In the genomic region with DNA sequence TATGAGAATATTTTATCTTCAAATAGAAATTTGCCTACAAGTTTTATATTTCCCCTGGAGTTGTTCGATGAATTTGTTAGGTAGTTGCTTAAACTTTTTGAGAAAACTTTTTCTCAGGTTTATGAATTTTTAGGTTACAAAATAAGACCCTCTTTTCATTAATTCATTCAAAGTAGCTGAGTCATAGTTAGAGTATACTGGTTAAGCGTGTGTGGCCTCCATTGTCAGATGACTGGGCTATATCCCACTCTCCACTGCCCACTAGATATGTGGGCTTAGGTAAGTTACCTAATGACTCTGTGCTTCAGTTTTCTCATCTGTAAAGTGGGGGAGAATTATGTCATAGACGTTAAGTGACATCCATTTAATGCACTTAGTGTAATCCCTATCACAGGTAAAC, we compare ENCODE assay signal across 22 cellular contexts. TPM values are rescaled to one million over a fixed set of nuclear protein-coding genes. Genes with fewer than 3 reads are reported as not detected.
DNase-seq lines count a peak whose midpoint lies in the region; ATAC-seq, FAIRE-seq and TF ChIP-seq lines count a peak whose summit lies in the region.
"Had no signal": no experiment of that assay in that cellular context is flagged by ENCODE, and none has a peak within 500 bp of the region (broad histone marks: within the 10 kb centered on the region; RNA-seq: fewer than 3 reads in every experiment).

No MANE protein-coding gene starts in this region.

- H3K27me3 ChIP-seq in heart right ventricle: no peaks in the 10 kb centered on the region
- no peaks in the 10 kb centered on the region for H3K27me3 ChIP-seq in H1 (replicated peaks in 1 of 4; ENCODE audit: control insufficient read depth in 3 of 4, extremely low read depth in 1 of 4, insufficient read depth in 3 of 4, low read length in 3 of 4)
- H3K27me3 ChIP-seq in psoas muscle (ENCODE audit: insufficient read depth in 3 of 3, low read length in 2 of 3): no peaks in the 10 kb centered on the region

- H4K91ac ChIP-seq in H1 (replicated peaks; ENCODE audit: insufficient read length, low read length): no peak overlapping the region

- CTCF ChIA-PET in H1 (lab: Charles Lee; ENCODE audit: partially characterized antibody): interaction anchor here (0.9 to 1.3 kb wide), 2 partner anchors 32 to 34 kb away, joined by 3 to 6 read pairs; no protein-coding TSS in a partner anchor

- no peak for FAIRE-seq in H1 (lab: Jason Lieb, UNC)
- FAIRE-seq: D721Med, G401.6, GM12891, HepG2, HTR-8/SVneo had no signal

- H3K23ac ChIP-seq in H1 (ENCODE audit: insufficient read length): no peak overlapping the region

- no peak for TF ChIP-seq POLR2A in H1 (IDR thresholded peaks at IDR 0.05; ENCODE audit: control extremely low read depth in 1 of 2, low read depth in 2 of 2, low read length in 2 of 2)

- H3K36me3 Mint-ChIP-seq in activated CD4-positive, alpha-beta T cell treated with anti-CD3 and anti-CD28 coated beads, Interleukin-2, amount 10 ng/mL, durations not matched to agents 24 days and 14 days (ENCODE audit: low read depth): no peaks in the 10 kb centered on the region
- H3K36me3 Mint-ChIP-seq: CD14-positive monocyte; CD8-positive, alpha-beta T cell had no signal

- H3K79me1 ChIP-seq in H1 (ENCODE audit: low read depth, low read length): no peaks in the 10 kb centered on the region

- no peak overlapping the region for H4K8ac ChIP-seq in H1 (ENCODE audit: extremely low read depth, insufficient read depth, low read length)

- no peak overlapping the region for H2BK5ac ChIP-seq in H1 (ENCODE audit: low read depth, low read length)

- intact Hi-C loops in heart right ventricle (cut with DNase I): no loop called here
- intact Hi-C loops in cardiac septum (cut with DNase I): loop anchor here (2.0 kb wide), 1 partner anchor 52 kb away; a partner anchor contains a TSS
- intact Hi-C loops in psoas muscle (cut with DNase I): loop anchor here in 1 of 2 donors (5.0 kb wide), 1 partner anchor 35 kb away; no protein-coding TSS in a partner anchor
- intact Hi-C loops in activated CD4-positive, alpha-beta T cell treated with anti-CD3 and anti-CD28 coated beads, Interleukin-2, amount 10 ng/mL, durations not matched to agents 24 days and 14 days (cut with micrococcal nuclease): no loop called here

- no peak overlapping the region for H3K4me2 ChIP-seq in H1 (ENCODE audit: insufficient read depth in 1 of 2, low read depth in 2 of 2, low read length in 2 of 2)

- H3K4me1 ChIP-seq in heart right ventricle (peaks cover 0 to 24% (median 0%) of the 10 kb centered on the region in 9 donors), H1 (replicated peaks in 1 of 4; ENCODE audit: control insufficient read depth in 3 of 4, insufficient read depth in 4 of 4, low read length in 3 of 4) (no peaks in the 10 kb centered on the region), psoas muscle (peaks cover 27% of the 10 kb centered on the region)
- H3K4me1 ChIP-seq: HAP-1 had no signal

- POLR2A ChIA-PET in H1 (lab: Charles Lee; ENCODE audit: partially characterized antibody): no interaction called here

- no peak overlapping the region for H3K27ac Mint-ChIP-seq in activated CD4-positive, alpha-beta T cell treated with anti-CD3 and anti-CD28 coated beads, Interleukin-2, amount 10 ng/mL, durations not matched to agents 24 days and 14 days
- H3K27ac Mint-ChIP-seq: CD14-positive monocyte; CD8-positive, alpha-beta T cell had no signal

- no peak overlapping the region for H4K5ac ChIP-seq in H1 (ENCODE audit: insufficient read length, low read depth, low read length)

- no peak overlapping the region for H3K4ac ChIP-seq in H1 (replicated peaks; ENCODE audit: insufficient read length, low read depth, low read length)

- peaks cover 12% of the 10 kb centered on the region for H3K27me3 Mint-ChIP-seq in activated CD4-positive, alpha-beta T cell treated with anti-CD3 and anti-CD28 coated beads, Interleukin-2, amount 10 ng/mL, durations not matched to agents 24 days and 14 days

- TF ChIP-seq CTCF in heart right ventricle (IDR thresholded peaks at IDR 0.05) (no peak), H1 (IDR thresholded peaks at IDR 0.05; ENCODE audit: control extremely low read depth in 1 of 3, insufficient read depth in 1 of 3, low read depth in 1 of 3, low read length in 3 of 3) (no peak), psoas muscle (IDR thresholded peaks at IDR 0.05) (no peak)

- no peak overlapping the region for H2BK15ac ChIP-seq in H1 (ENCODE audit: low read length)

- ATAC-seq in heart right ventricle: peak in 2 of 8 donors; percentile 32 to 49
- peak in 3 of 4 donors; percentile 29 to 45 (median 39) for ATAC-seq in psoas muscle
- ATAC-seq in GM21360 (IDR thresholded peaks at IDR 0.05; ENCODE audit: unreplicated experiment): no peak
- ATAC-seq: CD8-positive, alpha-beta T cell; HepG2 had no signal

- no peaks in the 10 kb centered on the region for H4K20me1 ChIP-seq in H1 (replicated peaks in 1 of 2; ENCODE audit: control insufficient read depth in 1 of 2, insufficient read depth in 2 of 2, low read length in 2 of 2)

- no peak overlapping the region for H2AK5ac ChIP-seq in H1 (ENCODE audit: low read depth, low read length)

- no peak for TF ChIP-seq EP300 in H1 (IDR thresholded peaks at IDR 0.05; ENCODE audit: borderline replicate concordance in 1 of 2, low read depth in 2 of 2, low read length in 2 of 2)

- no peak overlapping the region for H2BK120ac ChIP-seq in H1 (replicated peaks; ENCODE audit: low read depth, low read length)

- no peak overlapping the region for H3K14ac ChIP-seq in H1 (ENCODE audit: insufficient read length)

- H3K9me3 Mint-ChIP-seq in activated CD4-positive, alpha-beta T cell treated with anti-CD3 and anti-CD28 coated beads, Interleukin-2, amount 10 ng/mL, durations not matched to agents 24 days and 14 days: no peaks in the 10 kb centered on the region
- H3K9me3 Mint-ChIP-seq: CD8-positive, alpha-beta T cell had no signal

- DNase-seq in heart right ventricle (no peak), cardiac septum (ENCODE audit: low spot score) (no peak), H1 (ENCODE audit: low read depth in 1 of 2, low spot score in 2 of 2) (no peak), psoas muscle (no peak), NCI-H345 treated with DMSO at 0.1 percent for 48 hours (lab: John Stamatoyannopoulos, UW; ENCODE audit: unreplicated experiment) (no peak)
- no peak for DNase-seq in activated CD4-positive, alpha-beta T cell treated with anti-CD3 and anti-CD28 coated beads, Interleukin-2, amount 10 ng/mL, durations not matched to agents 24 days and 14 days
- DNase-seq: CD8-positive, alpha-beta T cell; COR-L47; DMS153; DMS79 treated with DMSO at 0.1 percent for 48 hours; EL; GOT3 had no signal

- H3K4me1 Mint-ChIP-seq in activated CD4-positive, alpha-beta T cell treated with anti-CD3 and anti-CD28 coated beads, Interleukin-2, amount 10 ng/mL, durations not matched to agents 24 days and 14 days: no peaks in the 10 kb centered on the region
- H3K4me1 Mint-ChIP-seq: CD14-positive monocyte had no signal

- no peak overlapping the region for H3K9ac ChIP-seq in H1 (replicated peaks in 1 of 4; ENCODE audit: extremely low read depth in 1 of 4, low read depth in 3 of 4, low read length in 3 of 4)

- H3K36me3 ChIP-seq in heart right ventricle (no peaks in the 10 kb centered on the region), H1 (ENCODE audit: control insufficient read depth in 2 of 4, insufficient read depth in 4 of 4, low read length in 3 of 4) (no peaks in the 10 kb centered on the region), psoas muscle (ENCODE audit: insufficient read depth in 1 of 2, low read depth in 1 of 2) (no peaks in the 10 kb centered on the region)
- H3K36me3 ChIP-seq: HAP-1 had no signal

- H3K9me3 ChIP-seq in heart right ventricle (no peaks in the 10 kb centered on the region), H1 (ENCODE audit: insufficient read depth in 2 of 2, low read depth in 1 of 2, low read length in 1 of 2) (no peaks in the 10 kb centered on the region), psoas muscle (no peaks in the 10 kb centered on the region)
- H3K9me3 ChIP-seq: HAP-1 had no signal

- no peak overlapping the region for H3K18ac ChIP-seq in H1 (ENCODE audit: extremely low read depth, low read length)

- 64 to 73% methylated on average over 3 of the region's 3 CpGs for whole genome bisulfite sequencing in heart right ventricle, 2 donors
- WGBS in H1 (ENCODE audit: extremely low coverage in 1 of 2, insufficient coverage in 1 of 2, insufficient read length in 1 of 2, insufficient replicate concordance in 2 of 2, low coverage in 1 of 2, low lambda C conversion rate in 2 of 2, missing lambda C conversion rate in 1 of 2), 2 experiments: 92% methylated on average over 3 of the region's 3 CpGs; no CpG with 5 or more reads in 1 of the 2 experiments
- WGBS in psoas muscle, 3 donors: 34 to 65% (median 39%) methylated on average over 3 of the region's 3 CpGs

- H3K4me3 Mint-ChIP-seq in activated CD4-positive, alpha-beta T cell treated with anti-CD3 and anti-CD28 coated beads, Interleukin-2, amount 10 ng/mL, durations not matched to agents 24 days and 14 days: no peak overlapping the region
- H3K4me3 Mint-ChIP-seq: CD14-positive monocyte; CD8-positive, alpha-beta T cell had no signal

- H2AFZ ChIP-seq in H1 (ENCODE audit: low read length): no peak overlapping the region

- peak overlapping the region in 7 of 10 donors; percentile 49 to 87 (median 75) for H3K27ac ChIP-seq in heart right ventricle
- H3K27ac ChIP-seq in H1 (ENCODE audit: low read depth, low read length): no peak overlapping the region
- H3K27ac ChIP-seq in psoas muscle: peak overlapping the region; percentile 87

- H3K79me2 ChIP-seq in H1 (ENCODE audit: control insufficient read depth in 1 of 2, insufficient read depth in 2 of 2, low read length in 2 of 2): no peaks in the 10 kb centered on the region

- H3K56ac ChIP-seq in H1 (replicated peaks; ENCODE audit: insufficient read length, low read depth, low read length): no peak overlapping the region

- no peak for TF ChIP-seq RAD21 in H1 (IDR thresholded peaks at IDR 0.05 in 1 of 2, conservative IDR thresholded peaks at IDR 0.05 in 1 of 2; ENCODE audit: low read depth in 2 of 2, low read length in 2 of 2)

- H2BK12ac ChIP-seq in H1 (ENCODE audit: low read depth, low read length): no peak overlapping the region

- no peak overlapping the region for H2BK20ac ChIP-seq in H1 (ENCODE audit: low read length)

- no peaks in the 10 kb centered on the region; the same call in 1 of the 2 replicates for H3K23me2 ChIP-seq in H1 (ENCODE audit: low read depth, low read length)

- peak overlapping the region in 9 of 10 donors; percentile 14 to 52 (median 44) for H3K4me3 ChIP-seq in heart right ventricle
- H3K4me3 ChIP-seq in H1 (ENCODE audit: extremely low read depth in 1 of 4, insufficient read depth in 2 of 4, low read depth in 3 of 4, low read length in 4 of 4): no peak overlapping the region
- H3K4me3 ChIP-seq in psoas muscle: peak overlapping the region; percentile 64
- H3K4me3 ChIP-seq: HAP-1 had no signal

RNA-seq across cellular contexts. Expression of a gene that starts 1.0 kb away (rescaled TPM):
- total RNA-seq in heart right ventricle (10 to 100 TPM; 24.8 to 80.6 (median 55.8) TPM), cardiac septum (20.0 TPM), psoas muscle (10 to 100 TPM in 3 of 4 donors, 1 to 10 TPM in 1; 8.2 to 23.6 (median 11.5) TPM)
- polyA plus RNA-seq in heart right ventricle (10 to 100 TPM in 1 of 2 donors, under 1 TPM in 1; 0.99 to 20.3 TPM), H1 (2011; rRNA removed) (not detected in 2 replicates), psoas muscle (10 to 100 TPM in 1 of 3 donors, 1 to 10 TPM in 1, under 1 TPM in 1; 0.12 to 15.2 (median 1.3) TPM)
- total RNA-seq in H1 (2021; fragmentation: NEBNext Ultra II Directional; extraction: Animal tissue kit (Norgen Biotek cat#: 25700)): not detected in 2 replicates
- polyA plus RNA-seq in H1 (2011; cell fraction: cytosol; rRNA removed): not detected
- polyA plus RNA-seq in H1 (2011; cell fraction: nucleus; rRNA removed): not detected
- polyA plus RNA-seq in H1 (2012, experiment 1 of 2): not detected in 4 replicates
- polyA plus RNA-seq in H1 (2012, experiment 2 of 2): not detected
- not detected for polyA plus RNA-seq in H1 (2013, experiment 1 of 2)
- not detected for polyA plus RNA-seq in H1 (2013, experiment 2 of 2)
- not detected in 2 replicates for polyA minus RNA-seq in H1 (2011; rRNA and poly(A)+ RNA removed)
- polyA minus RNA-seq in H1 (2011; cell fraction: cytosol; rRNA and poly(A)+ RNA removed): not detected
- polyA minus RNA-seq in H1 (2011; cell fraction: nucleus; rRNA and poly(A)+ RNA removed): not detected
- total RNA-seq in activated CD4-positive, alpha-beta T cell treated with anti-CD3 and anti-CD28 coated beads, Interleukin-2, amount 10 ng/mL, durations not matched to agents 24 days and 14 days: not detected in 2 replicates
- total RNA-seq: A673; CD8-positive, alpha-beta T cell; HepG2 had no signal
- polyA plus RNA-seq: BJ, CD14-positive monocyte, HepG2 had no signal

RNA-seq across cellular contexts. Expression of a gene that starts 45.0 kb away (rescaled TPM):
- 100 to 1,000 TPM; 185 to 358 (median 281) TPM for total RNA-seq in heart right ventricle
- 100 to 1,000 TPM; 123 to 491 TPM for polyA plus RNA-seq in heart right ventricle
- total RNA-seq in cardiac septum: 210 TPM
- total RNA-seq in H1 (2021; fragmentation: NEBNext Ultra II Directional; extraction: Animal tissue kit (Norgen Biotek cat#: 25700)): 74.9 and 76.3 TPM in 2 replicates
- polyA plus RNA-seq in H1 (2011; rRNA removed): 3.4 and 7.6 TPM in 2 replicates
- 20.1 TPM for polyA plus RNA-seq in H1 (2011; cell fraction: cytosol; rRNA removed)
- 2.4 TPM for polyA plus RNA-seq in H1 (2011; cell fraction: nucleus; rRNA removed)
- 18.7 to 54.6 TPM (median 27.1 TPM) in 4 replicates for polyA plus RNA-seq in H1 (2012, experiment 1 of 2)
- 9.3 TPM for polyA plus RNA-seq in H1 (2012, experiment 2 of 2)
- 55.6 TPM for polyA plus RNA-seq in H1 (2013, experiment 1 of 2)
- 53.9 TPM for polyA plus RNA-seq in H1 (2013, experiment 2 of 2)
- 3.8 and 4.9 TPM in 2 replicates for polyA minus RNA-seq in H1 (2011; rRNA and poly(A)+ RNA removed)
- 10.9 TPM for polyA minus RNA-seq in H1 (2011; cell fraction: cytosol; rRNA and poly(A)+ RNA removed)
- 26.0 TPM for polyA minus RNA-seq in H1 (2011; cell fraction: nucleus; rRNA and poly(A)+ RNA removed)
- total RNA-seq in psoas muscle: 100 to 1,000 TPM; 139 to 211 (median 173) TPM
- 100 to 1,000 TPM in 2 of 3 donors, 10 to 100 TPM in 1; 99.2 to 234 (median 192) TPM for polyA plus RNA-seq in psoas muscle
- total RNA-seq in activated CD4-positive, alpha-beta T cell treated with anti-CD3 and anti-CD28 coated beads, Interleukin-2, amount 10 ng/mL, durations not matched to agents 24 days and 14 days: 56.1 and 62.1 TPM in 2 replicates

RNA-seq across cellular contexts. Expression of a gene that starts 53.0 kb away (rescaled TPM):
- total RNA-seq in heart right ventricle (1,000 to 10,000 TPM in 6 of 10 donors, 100 to 1,000 TPM in 4; 195 to 2,841 (median 1,290) TPM), cardiac septum (1,161 TPM), psoas muscle (1,000 to 10,000 TPM in 1 of 4 donors, 100 to 1,000 TPM in 3; 383 to 1,114 (median 640) TPM)
- polyA plus RNA-seq in heart right ventricle (100 to 1,000 TPM; 115 to 281 TPM), H1 (2011; rRNA removed) (0.03 TPM in 1 of 2 replicates, not detected in the other), psoas muscle (100 to 1,000 TPM in 2 of 3 donors, 1 to 10 TPM in 1; 6.9 to 341 (median 259) TPM)
- total RNA-seq in H1 (2021; fragmentation: NEBNext Ultra II Directional; extraction: Animal tissue kit (Norgen Biotek cat#: 25700)): 0.22 TPM in 1 of 2 replicates, not detected in the other
- polyA plus RNA-seq in H1 (2011; cell fraction: cytosol; rRNA removed): 0.10 TPM
- not detected for polyA plus RNA-seq in H1 (2011; cell fraction: nucleus; rRNA removed)
- polyA plus RNA-seq in H1 (2012, experiment 1 of 2): 0.06 to 0.07 TPM in 2 of 4 replicates, not detected in the others
- not detected for polyA plus RNA-seq in H1 (2012, experiment 2 of 2)
- polyA plus RNA-seq in H1 (2013, experiment 1 of 2): 0.04 TPM
- polyA plus RNA-seq in H1 (2013, experiment 2 of 2): 0.06 TPM
- polyA minus RNA-seq in H1 (2011; rRNA and poly(A)+ RNA removed): not detected in 2 replicates
- not detected for polyA minus RNA-seq in H1 (2011; cell fraction: cytosol; rRNA and poly(A)+ RNA removed)
- not detected for polyA minus RNA-seq in H1 (2011; cell fraction: nucleus; rRNA and poly(A)+ RNA removed)
- not detected in 2 replicates for total RNA-seq in activated CD4-positive, alpha-beta T cell treated with anti-CD3 and anti-CD28 coated beads, Interleukin-2, amount 10 ng/mL, durations not matched to agents 24 days and 14 days
- total RNA-seq: A673; CD8-positive, alpha-beta T cell; HepG2 had no signal
- polyA plus RNA-seq: BJ, HepG2 had no signal

Comparison
In these comparisons a context has a peak if more than half of its experiments do, and no peak if none do; other contexts are left out.
1. H3K4me3 ChIP-seq: peak in heart right ventricle (9 of 10) and psoas muscle (single experiment); none in H1 (0 of 4).
2. RNA of a gene that starts 53.0 kb away (total RNA-seq): 195 to 2,841 TPM in heart right ventricle, 1,161 TPM in cardiac septum (single experiment) and 383 to 1,114 TPM in psoas muscle; 0.22 TPM in H1 and not detected in activated CD4-positive, alpha-beta T cell treated with anti-CD3 and anti-CD28 coated beads, Interleukin-2, amount 10 ng/mL, durations not matched to agents 24 days and 14 days; every median in the first group is over 100 times any median in the second.